23 cellular contexts compared by ENCODE assay signal in the genomic region with DNA sequence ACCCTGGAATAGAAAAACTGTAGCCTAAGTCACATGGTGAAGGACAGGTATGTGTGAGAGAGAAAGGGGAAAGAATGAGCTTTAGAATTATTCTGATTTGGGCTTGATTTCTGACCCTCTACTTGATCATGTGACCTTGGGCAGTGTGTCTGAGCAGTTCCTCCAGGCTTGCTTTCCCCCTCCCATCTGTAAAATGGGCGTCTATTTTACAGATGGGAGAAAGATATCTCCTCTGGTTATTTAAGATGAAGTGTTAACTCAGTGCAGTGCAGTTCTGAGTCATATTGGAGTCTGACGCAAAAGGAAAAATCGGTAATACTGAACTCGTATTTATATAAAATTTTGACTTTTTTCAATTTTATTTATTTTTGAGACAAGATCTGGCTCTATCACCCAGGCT. TPM values are rescaled to one million over a fixed set of nuclear protein-coding genes. Genes with fewer than 3 reads are reported as not detected.
"Had no signal": no experiment of that assay in that cellular context is flagged by ENCODE, and none has a peak within 500 bp of the region (broad histone marks: within the 10 kb centered on the region; RNA-seq: fewer than 3 reads in every experiment).

No MANE protein-coding gene starts in this region.

- H3K36me3 Mint-ChIP-seq: naive B cell; stimulated activated memory B cell treated with anti-CD40 and anti-IgM and Interleukin-4, amounts not matched to agents 10 μg/mL and 1 μg/mL and 100 μg/mL, for 72 hours had no signal

- H3K27me3 Mint-ChIP-seq: naive B cell; stimulated activated memory B cell treated with anti-CD40 and anti-IgM and Interleukin-4, amounts not matched to agents 10 μg/mL and 1 μg/mL and 100 μg/mL, for 72 hours had no signal

- DNase-seq: colonic mucosa; effector CD8-positive, alpha-beta T cell; heart left ventricle; hippocampal formation; mesendoderm; naive B cell; psoas muscle; retina; right lobe of liver; stimulated activated CD4-positive, alpha-beta T cell treated with anti-CD3 and anti-CD28 coated beads, Interleukin-4, amount 100 ng/mL, for 1 hour; stimulated activated CD8-positive, alpha-beta memory T cell treated with anti-CD3 and anti-CD28 coated beads, Interleukin-4, amount 100 ng/mL, for 48 hours; stomach; substantia nigra; transverse colon had no signal

- H3K4me1 Mint-ChIP-seq: stimulated activated memory B cell treated with anti-CD40 and anti-IgM and Interleukin-4, amounts not matched to agents 10 μg/mL and 1 μg/mL and 100 μg/mL, for 72 hours had no signal

- H3K9me3 Mint-ChIP-seq: naive B cell; stimulated activated memory B cell treated with anti-CD40 and anti-IgM and Interleukin-4, amounts not matched to agents 10 μg/mL and 1 μg/mL and 100 μg/mL, for 72 hours had no signal

- ATAC-seq: esophagus mucosa; heart left ventricle; psoas muscle; right lobe of liver; stimulated activated memory B cell treated with anti-CD40 and anti-IgM and Interleukin-4, amounts not matched to agents 10 μg/mL and 1 μg/mL and 100 μg/mL, for 72 hours had no signal

- H3K27ac Mint-ChIP-seq: naive B cell; stimulated activated memory B cell treated with anti-CD40 and anti-IgM and Interleukin-4, amounts not matched to agents 10 μg/mL and 1 μg/mL and 100 μg/mL, for 72 hours had no signal

- H3K4me3 Mint-ChIP-seq: naive B cell; stimulated activated memory B cell treated with anti-CD40 and anti-IgM and Interleukin-4, amounts not matched to agents 10 μg/mL and 1 μg/mL and 100 μg/mL, for 72 hours had no signal

RNA-seq across cellular contexts. Expression of a gene that starts 38.1 kb away (rescaled TPM):
- total RNA-seq: dermis microvascular lymphatic vessel endothelial cell, esophagus mucosa, glomerular endothelial cell, kidney epithelial cell, liver, lung microvascular endothelial cell, osteoblast, thoracic aorta had no signal
